In the genomic region with DNA sequence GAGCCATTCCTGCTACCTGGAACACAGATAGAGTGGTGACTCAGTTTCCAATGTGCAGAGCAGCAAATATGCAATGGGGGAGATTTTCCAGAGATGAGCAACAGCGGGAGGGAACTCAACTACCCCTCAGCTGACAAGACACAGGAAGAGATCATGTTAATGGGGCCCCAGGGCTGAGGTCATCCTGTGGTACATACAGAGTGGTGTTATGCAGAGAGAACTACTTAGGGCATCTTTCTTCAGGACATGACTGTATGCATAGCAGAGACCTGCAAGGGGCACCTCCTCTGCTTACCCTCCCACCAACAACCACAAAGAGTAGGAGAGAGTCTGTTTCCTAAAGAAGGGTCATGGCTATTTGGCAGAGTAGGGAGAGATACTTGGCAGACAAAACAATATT, we compare ENCODE assay signal across 1 cellular context.
TF ChIP-seq lines count a peak whose summit lies in the region.

No MANE protein-coding gene starts in this region.

TF ChIP-seq in WTC11, 78 proteins besides CTCF, POLR2A, EP300 and RAD21 (continued from another document):
- TF ChIP-seq, protein P1, sequence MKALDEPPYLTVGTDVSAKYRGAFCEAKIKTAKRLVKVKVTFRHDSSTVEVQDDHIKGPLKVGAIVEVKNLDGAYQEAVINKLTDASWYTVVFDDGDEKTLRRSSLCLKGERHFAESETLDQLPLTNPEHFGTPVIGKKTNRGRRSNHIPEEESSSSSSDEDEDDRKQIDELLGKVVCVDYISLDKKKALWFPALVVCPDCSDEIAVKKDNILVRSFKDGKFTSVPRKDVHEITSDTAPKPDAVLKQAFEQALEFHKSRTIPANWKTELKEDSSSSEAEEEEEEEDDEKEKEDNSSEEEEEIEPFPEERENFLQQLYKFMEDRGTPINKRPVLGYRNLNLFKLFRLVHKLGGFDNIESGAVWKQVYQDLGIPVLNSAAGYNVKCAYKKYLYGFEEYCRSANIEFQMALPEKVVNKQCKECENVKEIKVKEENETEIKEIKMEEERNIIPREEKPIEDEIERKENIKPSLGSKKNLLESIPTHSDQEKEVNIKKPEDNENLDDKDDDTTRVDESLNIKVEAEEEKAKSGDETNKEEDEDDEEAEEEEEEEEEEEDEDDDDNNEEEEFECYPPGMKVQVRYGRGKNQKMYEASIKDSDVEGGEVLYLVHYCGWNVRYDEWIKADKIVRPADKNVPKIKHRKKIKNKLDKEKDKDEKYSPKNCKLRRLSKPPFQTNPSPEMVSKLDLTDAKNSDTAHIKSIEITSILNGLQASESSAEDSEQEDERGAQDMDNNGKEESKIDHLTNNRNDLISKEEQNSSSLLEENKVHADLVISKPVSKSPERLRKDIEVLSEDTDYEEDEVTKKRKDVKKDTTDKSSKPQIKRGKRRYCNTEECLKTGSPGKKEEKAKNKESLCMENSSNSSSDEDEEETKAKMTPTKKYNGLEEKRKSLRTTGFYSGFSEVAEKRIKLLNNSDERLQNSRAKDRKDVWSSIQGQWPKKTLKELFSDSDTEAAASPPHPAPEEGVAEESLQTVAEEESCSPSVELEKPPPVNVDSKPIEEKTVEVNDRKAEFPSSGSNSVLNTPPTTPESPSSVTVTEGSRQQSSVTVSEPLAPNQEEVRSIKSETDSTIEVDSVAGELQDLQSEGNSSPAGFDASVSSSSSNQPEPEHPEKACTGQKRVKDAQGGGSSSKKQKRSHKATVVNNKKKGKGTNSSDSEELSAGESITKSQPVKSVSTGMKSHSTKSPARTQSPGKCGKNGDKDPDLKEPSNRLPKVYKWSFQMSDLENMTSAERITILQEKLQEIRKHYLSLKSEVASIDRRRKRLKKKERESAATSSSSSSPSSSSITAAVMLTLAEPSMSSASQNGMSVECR (CRISPR knock-in tag; IDR thresholded peaks at IDR 0.05; ENCODE audit: borderline replicate concordance) = no peak
- TF ChIP-seq, protein P2, sequence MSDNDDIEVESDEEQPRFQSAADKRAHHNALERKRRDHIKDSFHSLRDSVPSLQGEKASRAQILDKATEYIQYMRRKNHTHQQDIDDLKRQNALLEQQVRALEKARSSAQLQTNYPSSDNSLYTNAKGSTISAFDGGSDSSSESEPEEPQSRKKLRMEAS (CRISPR knock-in tag; IDR thresholded peaks at IDR 0.05) = no peak
- TF ChIP-seq ETV6 (CRISPR knock-in tag; IDR thresholded peaks at IDR 0.05) (no peak), FOXJ3 (CRISPR knock-in tag; IDR thresholded peaks at IDR 0.05; ENCODE audit: borderline replicate concordance) (no peak), ATF1 (CRISPR knock-in tag; IDR thresholded peaks at IDR 0.05) (no peak), NR2C2 (CRISPR knock-in tag; IDR thresholded peaks at IDR 0.05) (no peak), ZNF263 (CRISPR knock-in tag; IDR thresholded peaks at IDR 0.05; ENCODE audit: low read depth) (no peak), ZBTB21 (CRISPR knock-in tag; IDR thresholded peaks at IDR 0.05; ENCODE audit: borderline replicate concordance) (no peak)
- TF ChIP-seq, protein P3, sequence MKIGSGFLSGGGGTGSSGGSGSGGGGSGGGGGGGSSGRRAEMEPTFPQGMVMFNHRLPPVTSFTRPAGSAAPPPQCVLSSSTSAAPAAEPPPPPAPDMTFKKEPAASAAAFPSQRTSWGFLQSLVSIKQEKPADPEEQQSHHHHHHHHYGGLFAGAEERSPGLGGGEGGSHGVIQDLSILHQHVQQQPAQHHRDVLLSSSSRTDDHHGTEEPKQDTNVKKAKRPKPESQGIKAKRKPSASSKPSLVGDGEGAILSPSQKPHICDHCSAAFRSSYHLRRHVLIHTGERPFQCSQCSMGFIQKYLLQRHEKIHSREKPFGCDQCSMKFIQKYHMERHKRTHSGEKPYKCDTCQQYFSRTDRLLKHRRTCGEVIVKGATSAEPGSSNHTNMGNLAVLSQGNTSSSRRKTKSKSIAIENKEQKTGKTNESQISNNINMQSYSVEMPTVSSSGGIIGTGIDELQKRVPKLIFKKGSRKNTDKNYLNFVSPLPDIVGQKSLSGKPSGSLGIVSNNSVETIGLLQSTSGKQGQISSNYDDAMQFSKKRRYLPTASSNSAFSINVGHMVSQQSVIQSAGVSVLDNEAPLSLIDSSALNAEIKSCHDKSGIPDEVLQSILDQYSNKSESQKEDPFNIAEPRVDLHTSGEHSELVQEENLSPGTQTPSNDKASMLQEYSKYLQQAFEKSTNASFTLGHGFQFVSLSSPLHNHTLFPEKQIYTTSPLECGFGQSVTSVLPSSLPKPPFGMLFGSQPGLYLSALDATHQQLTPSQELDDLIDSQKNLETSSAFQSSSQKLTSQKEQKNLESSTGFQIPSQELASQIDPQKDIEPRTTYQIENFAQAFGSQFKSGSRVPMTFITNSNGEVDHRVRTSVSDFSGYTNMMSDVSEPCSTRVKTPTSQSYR (CRISPR knock-in tag; IDR thresholded peaks at IDR 0.05) = no peak
- TF ChIP-seq, protein P4, sequence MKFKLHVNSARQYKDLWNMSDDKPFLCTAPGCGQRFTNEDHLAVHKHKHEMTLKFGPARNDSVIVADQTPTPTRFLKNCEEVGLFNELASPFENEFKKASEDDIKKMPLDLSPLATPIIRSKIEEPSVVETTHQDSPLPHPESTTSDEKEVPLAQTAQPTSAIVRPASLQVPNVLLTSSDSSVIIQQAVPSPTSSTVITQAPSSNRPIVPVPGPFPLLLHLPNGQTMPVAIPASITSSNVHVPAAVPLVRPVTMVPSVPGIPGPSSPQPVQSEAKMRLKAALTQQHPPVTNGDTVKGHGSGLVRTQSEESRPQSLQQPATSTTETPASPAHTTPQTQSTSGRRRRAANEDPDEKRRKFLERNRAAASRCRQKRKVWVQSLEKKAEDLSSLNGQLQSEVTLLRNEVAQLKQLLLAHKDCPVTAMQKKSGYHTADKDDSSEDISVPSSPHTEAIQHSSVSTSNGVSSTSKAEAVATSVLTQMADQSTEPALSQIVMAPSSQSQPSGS (CRISPR knock-in tag; IDR thresholded peaks at IDR 0.05; ENCODE audit: borderline replicate concordance, low read depth) = no peak
